In the genomic region with DNA sequence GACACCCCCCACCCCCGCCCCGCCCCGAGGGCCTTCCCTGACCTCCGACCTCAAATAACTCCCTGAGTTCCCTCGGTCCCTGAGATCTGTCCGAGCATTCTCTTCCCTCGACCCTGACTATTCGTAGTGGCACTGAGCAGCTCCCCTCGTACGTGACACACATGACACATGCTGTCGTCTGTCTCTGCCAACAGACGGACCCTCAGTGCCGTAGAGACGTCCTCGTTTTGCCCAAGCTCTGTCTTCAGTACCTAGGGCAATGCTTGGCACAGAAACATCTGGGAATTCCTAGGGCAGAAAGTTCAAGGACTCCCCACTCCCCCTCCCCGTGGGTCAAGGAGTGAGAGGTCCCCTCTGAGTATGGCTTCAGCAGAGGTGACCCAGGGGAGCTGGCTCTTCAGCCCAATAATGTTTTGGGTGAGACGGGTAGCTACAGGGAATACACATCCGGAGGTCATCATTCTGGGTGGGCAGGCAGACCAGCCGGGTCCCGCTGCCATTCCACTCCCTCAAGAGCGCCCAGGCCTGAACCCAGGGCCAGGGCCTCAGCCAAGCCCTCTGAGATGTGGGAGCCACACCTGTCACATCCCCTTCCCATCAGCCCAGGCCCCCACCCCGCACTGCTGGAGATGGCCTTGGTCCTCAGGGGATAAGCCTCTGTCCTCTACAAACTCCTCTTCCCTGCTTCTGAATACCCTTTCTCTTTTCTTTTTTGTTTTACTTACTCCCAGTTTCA, we compare ENCODE assay signal across 12 cellular contexts. TPM values are rescaled to one million over a fixed set of nuclear protein-coding genes. Genes with fewer than 3 reads are reported as not detected.
DNase-seq lines count a peak whose midpoint lies in the region; ATAC-seq and TF ChIP-seq lines count a peak whose summit lies in the region.
"Had no signal": no experiment of that assay in that cellular context is flagged by ENCODE, and none has a peak within 500 bp of the region (broad histone marks: within the 10 kb centered on the region; RNA-seq: fewer than 3 reads in every experiment).

No MANE protein-coding gene starts in this region.

- no peaks in the 10 kb centered on the region for H4K20me1 ChIP-seq in mammary epithelial cell (ENCODE audit: insufficient read depth, low read length)

- TF ChIP-seq CTCF in mammary epithelial cell (conservative IDR thresholded peaks at IDR 0.05 in 1 of 2, IDR thresholded peaks at IDR 0.05 in 1 of 2; ENCODE audit: extremely low read depth in 1 of 2, insufficient read depth in 1 of 2, low read depth in 1 of 2, low read length in 2 of 2): no peak

- H3K4me1 Mint-ChIP-seq in naive thymus-derived CD8-positive, alpha-beta T cell: peaks cover 2 to 9% (median 5%) of the 10 kb centered on the region in 4 donors
- peaks cover 1% of the 10 kb centered on the region for H3K4me1 Mint-ChIP-seq in activated CD8-positive, alpha-beta memory T cell treated with anti-CD3 and anti-CD28 coated beads, Interleukin-2, amount 10 ng/mL, durations not matched to agents 7 days and 5 days

- in situ Hi-C loops in mammary epithelial cell (cut with MboI; ENCODE audit: low sequenced_read_pairs in 2 of 2): no loop called here

- BruUV-seq in mammary epithelial cell (replicated peaks; lab: Mats Ljungman, UMichigan): no TSS peak

- POLR2A ChIA-PET in naive thymus-derived CD8-positive, alpha-beta T cell (lab: Charles Lee): no interaction called here

- peak overlapping the region; percentile 48 for H2AFZ ChIP-seq in mammary epithelial cell (ENCODE audit: low read depth, low read length)

- H3K79me2 ChIP-seq in mammary epithelial cell (ENCODE audit: insufficient read depth, low read length): no peaks in the 10 kb centered on the region

- CTCF ChIA-PET in mammary epithelial cell (lab: Charles Lee; ENCODE audit: low non-redundant PET): no interaction called here
- CTCF ChIA-PET in activated CD8-positive, alpha-beta memory T cell treated with anti-CD3 and anti-CD28 coated beads, Interleukin-2, amount 10 ng/mL, durations not matched to agents 7 days and 5 days (lab: Charles Lee): no interaction called here

- no peak for ATAC-seq in naive thymus-derived CD8-positive, alpha-beta T cell
- no peak for ATAC-seq in activated CD8-positive, alpha-beta memory T cell treated with anti-CD3 and anti-CD28 coated beads, Interleukin-2, amount 10 ng/mL, durations not matched to agents 7 days and 5 days
- ATAC-seq: HCT116 had no signal

- no peak overlapping the region for H3K27ac ChIP-seq in HUES6 (ENCODE audit: low read depth, low read length)
- no peak overlapping the region for H3K27ac ChIP-seq in mammary epithelial cell (ENCODE audit: insufficient read depth, low read depth, low read length)
- H3K27ac ChIP-seq: upper lobe of left lung had no signal

- no peaks in the 10 kb centered on the region for H3K9me3 ChIP-seq in HUES6 (ENCODE audit: control insufficient read depth, insufficient read depth, low read depth, low read length)
- H3K9me3 ChIP-seq in mammary epithelial cell (replicated peaks; ENCODE audit: insufficient read depth, low read length): no peaks in the 10 kb centered on the region
- H3K9me3 ChIP-seq: upper lobe of left lung had no signal

- H3K27ac Mint-ChIP-seq in naive thymus-derived CD8-positive, alpha-beta T cell: peak overlapping the region in 2 of 10 donors; percentile 59 to 71
- no peak overlapping the region for H3K27ac Mint-ChIP-seq in activated CD8-positive, alpha-beta memory T cell treated with anti-CD3 and anti-CD28 coated beads, Interleukin-2, amount 10 ng/mL, durations not matched to agents 7 days and 5 days

- peak overlapping the region; percentile 85 for H3K4me3 ChIP-seq in HUES6 (ENCODE audit: low read depth, low read length)
- no peak overlapping the region for H3K4me3 ChIP-seq in mammary epithelial cell (replicated peaks in 1 of 3; ENCODE audit: insufficient read depth in 1 of 3, low read depth in 2 of 3, low read length in 3 of 3)

- peaks cover 65% of the 10 kb centered on the region for H3K27me3 ChIP-seq in HUES6 (ENCODE audit: control insufficient read depth, insufficient read depth, low read length)
- H3K27me3 ChIP-seq in mammary epithelial cell (ENCODE audit: insufficient read depth, low read length): peaks cover 24% of the 10 kb centered on the region

- no peaks in the 10 kb centered on the region for H3K9me3 Mint-ChIP-seq in naive thymus-derived CD8-positive, alpha-beta T cell
- no peaks in the 10 kb centered on the region for H3K9me3 Mint-ChIP-seq in activated CD8-positive, alpha-beta memory T cell treated with anti-CD3 and anti-CD28 coated beads, Interleukin-2, amount 10 ng/mL, durations not matched to agents 7 days and 5 days (ENCODE audit: low read depth)

- DNase-seq in mammary epithelial cell: no peak
- DNase-seq in naive thymus-derived CD8-positive, alpha-beta T cell: no peak
- DNase-seq in activated CD8-positive, alpha-beta memory T cell treated with anti-CD3 and anti-CD28 coated beads, Interleukin-2, amount 10 ng/mL, durations not matched to agents 7 days and 5 days: no peak
- DNase-seq in DMS114 treated with DMSO at 0.1 percent for 48 hours (lab: John Stamatoyannopoulos, UW; ENCODE audit: unreplicated experiment): no peak
- no peak for DNase-seq in stimulated activated naive CD4-positive, alpha-beta T cell treated with Interleukin-2 at 50 U/mL for 16 hours (lab: John Stamatoyannopoulos, UW)
- DNase-seq: MV-4-11; stimulated activated CD4-positive, alpha-beta T cell treated with anti-CD3 and anti-CD28 coated beads, Interleukin-4, amount 100 ng/mL, for 4 hours had no signal

- dilution Hi-C loops in mammary epithelial cell (cut with HindIII; ENCODE audit: low sequenced_read_pairs): no loop called here

- H3K4me3 Mint-ChIP-seq in naive thymus-derived CD8-positive, alpha-beta T cell: peak overlapping the region; percentile 56 to 86 (median 74)
- no peak overlapping the region for H3K4me3 Mint-ChIP-seq in activated CD8-positive, alpha-beta memory T cell treated with anti-CD3 and anti-CD28 coated beads, Interleukin-2, amount 10 ng/mL, durations not matched to agents 7 days and 5 days

- 19% methylated on average over 11 of the region's 22 CpGs for WGBS in mammary epithelial cell (ENCODE audit: low coverage, missing lambda C conversion rate)

- peaks cover 21 to 51% (median 36%) of the 10 kb centered on the region in 5 donors for H3K27me3 Mint-ChIP-seq in naive thymus-derived CD8-positive, alpha-beta T cell
- H3K27me3 Mint-ChIP-seq in activated CD8-positive, alpha-beta memory T cell treated with anti-CD3 and anti-CD28 coated beads, Interleukin-2, amount 10 ng/mL, durations not matched to agents 7 days and 5 days: peaks cover 58% of the 10 kb centered on the region

- no peak overlapping the region for H3K4me2 ChIP-seq in mammary epithelial cell (ENCODE audit: insufficient read depth, low read depth, low read length)

- H3K4me1 ChIP-seq in HUES6 (ENCODE audit: control insufficient read depth, insufficient read depth, low read length) (peaks cover 4% of the 10 kb centered on the region), mammary epithelial cell (ENCODE audit: insufficient read depth, low read length) (peaks cover 4% of the 10 kb centered on the region)

- H3K36me3 ChIP-seq in HUES6 (ENCODE audit: control insufficient read depth, insufficient read depth, low read length): no peaks in the 10 kb centered on the region
- no peaks in the 10 kb centered on the region for H3K36me3 ChIP-seq in mammary epithelial cell (ENCODE audit: insufficient read depth, low read length)
- H3K36me3 ChIP-seq: upper lobe of left lung had no signal

- H3K36me3 Mint-ChIP-seq in naive thymus-derived CD8-positive, alpha-beta T cell: no peaks in the 10 kb centered on the region
- H3K36me3 Mint-ChIP-seq in activated CD8-positive, alpha-beta memory T cell treated with anti-CD3 and anti-CD28 coated beads, Interleukin-2, amount 10 ng/mL, durations not matched to agents 7 days and 5 days: no peaks in the 10 kb centered on the region

- H3K9ac ChIP-seq in HUES6 (ENCODE audit: low read length) (no peak overlapping the region), mammary epithelial cell (ENCODE audit: insufficient read depth, low read length) (no peak overlapping the region)

- intact Hi-C loops in mammary epithelial cell (cut with micrococcal nuclease): no loop called here

RNA-seq across cellular contexts. Expression of a gene that starts 0.7 kb away (rescaled TPM):
- total RNA-seq in mammary epithelial cell: not detected
- not detected for polyA plus RNA-seq in mammary epithelial cell
- not detected for polyA minus RNA-seq in mammary epithelial cell
- total RNA-seq in naive thymus-derived CD8-positive, alpha-beta T cell: not detected
- polyA plus RNA-seq in naive thymus-derived CD8-positive, alpha-beta T cell: not detected
- not detected for total RNA-seq in activated CD8-positive, alpha-beta memory T cell treated with anti-CD3 and anti-CD28 coated beads, Interleukin-2, amount 10 ng/mL, durations not matched to agents 7 days and 5 days
- total RNA-seq: Daoy, dermis microvascular lymphatic vessel endothelial cell, upper lobe of left lung had no signal

RNA-seq across cellular contexts. Expression of a gene that starts 21.3 kb away (rescaled TPM):
- 10 to 100 TPM; 18.0 to 25.7 TPM for total RNA-seq in mammary epithelial cell
- polyA plus RNA-seq in mammary epithelial cell: 20.1 TPM
- 14.3 TPM for polyA minus RNA-seq in mammary epithelial cell
- 10 to 100 TPM; 10.7 to 12.7 TPM for total RNA-seq in naive thymus-derived CD8-positive, alpha-beta T cell
- polyA plus RNA-seq in naive thymus-derived CD8-positive, alpha-beta T cell: 1 to 10 TPM; 3.9 to 7.2 (median 4.2) TPM
- total RNA-seq in activated CD8-positive, alpha-beta memory T cell treated with anti-CD3 and anti-CD28 coated beads, Interleukin-2, amount 10 ng/mL, durations not matched to agents 7 days and 5 days: 10 to 100 TPM; 38.2 to 39.4 TPM

RNA-seq across cellular contexts. Expression of a gene that starts 29.0 kb away (rescaled TPM):
- 1 to 10 TPM in 1 of 2 donors, under 1 TPM in 1; 0.17 to 1.1 TPM for total RNA-seq in mammary epithelial cell
- polyA plus RNA-seq in mammary epithelial cell: 0.23 TPM
- polyA minus RNA-seq in mammary epithelial cell: 1.7 TPM
- not detected for total RNA-seq in naive thymus-derived CD8-positive, alpha-beta T cell
- not detected for polyA plus RNA-seq in naive thymus-derived CD8-positive, alpha-beta T cell
- total RNA-seq in activated CD8-positive, alpha-beta memory T cell treated with anti-CD3 and anti-CD28 coated beads, Interleukin-2, amount 10 ng/mL, durations not matched to agents 7 days and 5 days: not detected
- total RNA-seq: Daoy, dermis microvascular lymphatic vessel endothelial cell had no signal

RNA-seq across cellular contexts. Expression of a gene that starts 30.0 kb away (rescaled TPM):
- under 1 TPM in 1 of 2 donors, not detected in 1; 0.28 TPM for total RNA-seq in mammary epithelial cell
- not detected for polyA plus RNA-seq in mammary epithelial cell
- not detected for polyA minus RNA-seq in mammary epithelial cell
- not detected for total RNA-seq in naive thymus-derived CD8-positive, alpha-beta T cell
- polyA plus RNA-seq in naive thymus-derived CD8-positive, alpha-beta T cell: not detected
- total RNA-seq in activated CD8-positive, alpha-beta memory T cell treated with anti-CD3 and anti-CD28 coated beads, Interleukin-2, amount 10 ng/mL, durations not matched to agents 7 days and 5 days: not detected
- total RNA-seq: Daoy, dermis microvascular lymphatic vessel endothelial cell, upper lobe of left lung had no signal

RNA-seq across cellular contexts. Expression of a gene that starts 34.4 kb away (rescaled TPM):
- under 1 TPM; under 0.01 to 0.19 TPM for total RNA-seq in mammary epithelial cell
- not detected for polyA plus RNA-seq in mammary epithelial cell
- polyA minus RNA-seq in mammary epithelial cell: not detected
- total RNA-seq in naive thymus-derived CD8-positive, alpha-beta T cell: under 1 TPM in 1 of 2 experiments, not detected in 1; 0.08 TPM
- under 1 TPM in 1 of 3 donors, not detected in 2; 0.08 TPM for polyA plus RNA-seq in naive thymus-derived CD8-positive, alpha-beta T cell
- under 1 TPM; 0.07 to 0.09 TPM for total RNA-seq in activated CD8-positive, alpha-beta memory T cell treated with anti-CD3 and anti-CD28 coated beads, Interleukin-2, amount 10 ng/mL, durations not matched to agents 7 days and 5 days
- total RNA-seq: Daoy, dermis microvascular lymphatic vessel endothelial cell had no signal
